22 cellular contexts compared by ENCODE assay signal in the genomic region with DNA sequence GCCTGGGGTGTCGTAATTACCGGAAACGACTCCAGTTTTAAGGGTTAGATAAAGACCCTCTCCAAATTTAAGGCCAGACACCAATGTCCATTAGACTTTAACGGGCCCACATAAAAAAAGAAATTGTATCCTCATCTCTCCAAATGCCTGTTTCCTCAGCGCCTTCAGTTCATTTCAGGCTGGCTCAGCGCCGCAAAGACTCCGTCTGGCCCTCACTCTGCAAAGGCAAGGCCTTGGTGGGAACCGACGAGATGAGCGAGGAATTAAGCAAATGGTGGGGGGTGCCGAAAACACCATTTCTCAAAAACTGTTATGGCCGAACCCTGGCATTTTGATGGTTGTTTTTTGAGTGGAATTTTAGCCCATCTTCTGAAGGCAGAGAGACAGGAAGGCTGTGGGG. TPM values are rescaled to one million over a fixed set of nuclear protein-coding genes. Genes with fewer than 3 reads are reported as not detected.
A peak's percentile ranks its signal among the peaks of the same experiment; 100 is the strongest.
DNase-seq lines count a peak whose midpoint lies in the region; ATAC-seq and TF ChIP-seq lines count a peak whose summit lies in the region.
"Had no signal": no experiment of that assay in that cellular context is flagged by ENCODE, and none has a peak within 500 bp of the region (broad histone marks: within the 10 kb centered on the region; RNA-seq: fewer than 3 reads in every experiment).

No MANE protein-coding gene starts in this region.

- no peaks in the 10 kb centered on the region for H3K27me3 ChIP-seq in Peyer's patch
- H3K27me3 ChIP-seq in thoracic aorta (replicated peaks; ENCODE audit: insufficient read depth) = no peaks in the 10 kb centered on the region

- intact Hi-C loops in Calu3 (cut with micrococcal nuclease; ENCODE audit: unreplicated experiment) = no loop called here

- no TSS peak for BruUV-seq in Calu3 (replicated peaks; lab: Mats Ljungman, UMichigan)

- H3K4me3 Mint-ChIP-seq in chondrocyte (ENCODE audit: unreplicated experiment) = peak overlapping the region; percentile 2
- H3K4me3 Mint-ChIP-seq in nephron progenitor cell = peak overlapping the region; percentile 68
- H3K4me3 Mint-ChIP-seq in Calu3 (ENCODE audit: low read depth, unreplicated experiment) = no peak overlapping the region
- H3K4me3 Mint-ChIP-seq: activated CD4-positive, alpha-beta T cell treated with anti-CD3 and anti-CD28 coated beads for 36 hours; activated naive CD8-positive, alpha-beta T cell; activated T-helper 17 cell treated with anti-CD3 and anti-CD28 coated beads, Interleukin-2, amount 50 U/mL, for 72 hours; stimulated activated naive CD8-positive, alpha-beta T cell treated with anti-CD3 and anti-CD28 coated beads, Interleukin-15, amount 100 ng/mL, for 72 hours had no signal

- no peaks in the 10 kb centered on the region for H3K36me3 ChIP-seq in Peyer's patch
- no peaks in the 10 kb centered on the region for H3K36me3 ChIP-seq in thoracic aorta

- TF ChIP-seq POLR2A in Peyer's patch (IDR thresholded peaks at IDR 0.05) = no peak

- H3K4me1 ChIP-seq in Peyer's patch (no peaks in the 10 kb centered on the region), thoracic aorta (ENCODE audit: control insufficient read depth in 1 of 2, low read depth in 2 of 2) (peaks cover 49 to 98% of the 10 kb centered on the region in 2 donors)

- no peaks in the 10 kb centered on the region for H3K9me3 ChIP-seq in Peyer's patch
- no peaks in the 10 kb centered on the region for H3K9me3 ChIP-seq in thoracic aorta
- H3K9me3 ChIP-seq: mucosa of descending colon had no signal

- H3K9me3 Mint-ChIP-seq in chondrocyte (ENCODE audit: low read depth) = no peaks in the 10 kb centered on the region
- no peaks in the 10 kb centered on the region for H3K9me3 Mint-ChIP-seq in nephron progenitor cell
- no peaks in the 10 kb centered on the region for H3K9me3 Mint-ChIP-seq in Calu3 (ENCODE audit: low read depth, unreplicated experiment)
- H3K9me3 Mint-ChIP-seq: activated T-helper 17 cell treated with anti-CD3 and anti-CD28 coated beads, Interleukin-2, amount 50 U/mL, for 72 hours; stimulated activated naive CD8-positive, alpha-beta T cell treated with anti-CD3 and anti-CD28 coated beads, Interleukin-15, amount 100 ng/mL, for 72 hours had no signal

- H3K27me3 Mint-ChIP-seq in chondrocyte (ENCODE audit: low read depth) (no peaks in the 10 kb centered on the region), nephron progenitor cell (ENCODE audit: low read depth, poor library complexity) (peaks cover 24% of the 10 kb centered on the region), Calu3 (ENCODE audit: unreplicated experiment) (peaks cover 24% of the 10 kb centered on the region)

- DNase-seq in Peyer's patch = no peak
- DNase-seq in chondrocyte (ENCODE audit: low spot score) = no peak
- no peak for DNase-seq in nephron progenitor cell
- DNase-seq in thoracic aorta (ENCODE audit: low spot score) = no peak
- DNase-seq in AG08395 (ENCODE audit: low spot score) = no peak
- no peak for DNase-seq in stimulated activated naive CD4-positive, alpha-beta T cell (lab: John Stamatoyannopoulos, UW)
- no peak for DNase-seq in Calu3
- DNase-seq: activated CD4-positive, alpha-beta T cell treated with anti-CD3 and anti-CD28 coated beads for 36 hours; cortex of kidney; GOT3; Kasumi-1; mucosa of descending colon; NCI-H1048; NCI-H187 treated with DMSO at 0.1 percent for 48 hours; NCI-H226; OCI-M1; SHP77 treated with DMSO at 0.1 percent for 48 hours; stimulated activated CD4-positive, alpha-beta T cell treated with anti-CD3 and anti-CD28 coated beads, Interleukin-4, amount 100 ng/mL, for 4 hours; stimulated activated naive CD8-positive, alpha-beta T cell treated with anti-CD3 and anti-CD28 coated beads, Interleukin-15, amount 100 ng/mL, for 72 hours had no signal

- peak overlapping the region; percentile 84 for H3K27ac Mint-ChIP-seq in chondrocyte (ENCODE audit: unreplicated experiment)
- peak overlapping the region; percentile 52 for H3K27ac Mint-ChIP-seq in nephron progenitor cell
- H3K27ac Mint-ChIP-seq in Calu3 (ENCODE audit: unreplicated experiment) = no peak overlapping the region
- H3K27ac Mint-ChIP-seq: activated CD4-positive, alpha-beta T cell treated with anti-CD3 and anti-CD28 coated beads for 36 hours; activated naive CD8-positive, alpha-beta T cell; activated T-helper 17 cell treated with anti-CD3 and anti-CD28 coated beads, Interleukin-2, amount 50 U/mL, for 72 hours had no signal

- H3K4me1 Mint-ChIP-seq in chondrocyte (ENCODE audit: low read depth) (peaks cover 86% of the 10 kb centered on the region), nephron progenitor cell (peaks cover 72% of the 10 kb centered on the region), Calu3 (ENCODE audit: low read depth, unreplicated experiment) (no peaks in the 10 kb centered on the region)
- H3K4me1 Mint-ChIP-seq: activated CD4-positive, alpha-beta T cell treated with anti-CD3 and anti-CD28 coated beads for 36 hours; activated T-helper 17 cell treated with anti-CD3 and anti-CD28 coated beads, Interleukin-2, amount 50 U/mL, for 72 hours had no signal

- CTCF ChIA-PET in Calu3 (lab: Charles Lee) = no interaction called here

- H3K4me3 ChIP-seq in Peyer's patch = no peak overlapping the region
- H3K4me3 ChIP-seq in thoracic aorta = peak overlapping the region; percentile 59
- H3K4me3 ChIP-seq: mucosa of descending colon had no signal

- H3K36me3 Mint-ChIP-seq in chondrocyte (ENCODE audit: low read depth) = peaks cover 29% of the 10 kb centered on the region
- H3K36me3 Mint-ChIP-seq in nephron progenitor cell (ENCODE audit: low read depth) = peaks cover 21% of the 10 kb centered on the region
- no peaks in the 10 kb centered on the region for H3K36me3 Mint-ChIP-seq in Calu3 (ENCODE audit: insufficient read depth, unreplicated experiment)
- H3K36me3 Mint-ChIP-seq: activated naive CD8-positive, alpha-beta T cell had no signal

- TF ChIP-seq CTCF in Peyer's patch (IDR thresholded peaks at IDR 0.05) (no peak), chondrocyte (IDR thresholded peaks at IDR 0.05) (no peak), nephron progenitor cell (IDR thresholded peaks at IDR 0.05) (no peak), thoracic aorta (IDR thresholded peaks at IDR 0.05) (no peak), Calu3 (IDR thresholded peaks at IDR 0.05; ENCODE audit: unreplicated experiment) (no peak)

- no peak for ATAC-seq in thoracic aorta (ENCODE audit: insufficient number of reproducible peaks, low FRiP score, low read depth)
- ATAC-seq in activated CD4-positive, CD25-positive, alpha-beta regulatory T cell treated with anti-CD3 and anti-CD28 coated beads, Interleukin-2, amount 50 U/mL, for 24 hours = no peak
- ATAC-seq: activated CD4-positive, alpha-beta T cell treated with anti-CD3 and anti-CD28 coated beads for 36 hours; activated T-helper 17 cell treated with anti-CD3 and anti-CD28 coated beads, Interleukin-2, amount 50 U/mL, for 72 hours; mucosa of descending colon; stimulated activated naive CD8-positive, alpha-beta T cell treated with anti-CD3 and anti-CD28 coated beads, Interleukin-15, amount 100 ng/mL, for 72 hours had no signal

- H3K27ac ChIP-seq in Peyer's patch (peak overlapping the region in 3 of 4 donors; percentile 14 to 68 (median 21)), thoracic aorta (peak overlapping the region; percentile 87 to 95)

RNA-seq across cellular contexts. Expression of gene MN1, which starts 15.7 kb away (rescaled TPM):
- 1 to 10 TPM in 3 of 4 donors, under 1 TPM in 1; 0.53 to 2.8 (median 1.5) TPM for total RNA-seq in Peyer's patch
- total RNA-seq in chondrocyte = 119 to 156 TPM (median 121 TPM) in 3 replicates
- 10 to 100 TPM; 30.1 to 39.8 TPM for total RNA-seq in thoracic aorta
- 1.7 and 2.3 TPM in 2 replicates for total RNA-seq in Calu3 (2022)
